8 cellular contexts compared by ENCODE assay signal in the genomic region with DNA sequence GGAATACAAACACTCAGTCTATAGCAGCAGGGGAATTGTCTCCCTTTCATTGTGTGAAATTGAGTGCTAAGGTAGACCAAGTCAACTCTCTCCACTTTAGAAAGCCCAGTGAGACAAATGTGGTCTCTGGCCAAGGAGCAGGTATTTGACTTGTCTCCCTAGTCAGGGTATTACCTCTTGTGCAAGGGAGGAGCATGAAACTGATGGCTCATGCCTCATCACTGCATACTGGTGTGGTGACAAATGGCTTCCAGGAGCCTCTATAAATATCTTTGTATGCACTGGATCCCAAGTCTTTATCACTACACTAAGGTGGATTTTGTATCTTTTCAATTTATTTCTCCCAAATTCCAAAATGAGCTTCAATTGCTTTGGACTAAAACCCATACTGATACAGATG.
"Had no signal": no experiment of that assay in that cellular context is flagged by ENCODE, and none has a peak within 500 bp of the region (broad histone marks: within the 10 kb centered on the region; RNA-seq: fewer than 3 reads in every experiment).

No MANE protein-coding gene starts in this region.

- H3K27ac ChIP-seq: HL-60 had no signal

- ATAC-seq: GM23338, HepG2 had no signal

- DNase-seq: H9, HCEC 1CT, KBM-7 had no signal

- H3K4me3 ChIP-seq: GM23338 had no signal

- FAIRE-seq: H1, H54, HepG2 had no signal
